8 cellular contexts compared by ENCODE assay signal in genomic region chr6:118187568-118188164, GRCh38.
DNase-seq lines count a peak whose midpoint lies in the region; ATAC-seq and TF ChIP-seq lines count a peak whose summit lies in the region.

No MANE protein-coding gene starts in this region.

- peak overlapping the region in 4 of 7 donors; percentile 7 to 73 (median 24) for H3K27ac Mint-ChIP-seq in CD4-positive, alpha-beta memory T cell

- no peak overlapping the region for H3K23ac ChIP-seq in mesendoderm (ENCODE audit: low read length)

- POLR2A ChIA-PET in CD4-positive, alpha-beta memory T cell (lab: Charles Lee; ENCODE audit: partially characterized antibody): no interaction called here

- peaks cover 3% of the 10 kb centered on the region for H3K4me1 ChIP-seq in CD4-positive, alpha-beta memory T cell (ENCODE audit: insufficient read depth, low read length)
- H3K4me1 ChIP-seq in SJCRH30 (no peaks in the 10 kb centered on the region), mesendoderm (ENCODE audit: control insufficient read depth, low read depth, low read length) (no peaks in the 10 kb centered on the region)

- H3K27me3 Mint-ChIP-seq in CD4-positive, alpha-beta memory T cell: peaks cover 0 to 2% of the 10 kb centered on the region in 2 donors

- TF ChIP-seq CTCF in coronary artery (IDR thresholded peaks at IDR 0.05): no peak

- H2BK5ac ChIP-seq in mesendoderm (ENCODE audit: low read length): no peak overlapping the region

- intact Hi-C loops in CD4-positive, alpha-beta memory T cell (cut with micrococcal nuclease): no loop called here

- no peak overlapping the region for H4K5ac ChIP-seq in mesendoderm (ENCODE audit: low read length)

- no peak overlapping the region for H4K8ac ChIP-seq in mesendoderm (ENCODE audit: low read depth, low read length)

- no peak overlapping the region for H3K9ac ChIP-seq in mesendoderm (ENCODE audit: low read length)

- H3K27me3 ChIP-seq in CD4-positive, alpha-beta memory T cell (ENCODE audit: insufficient read depth, low read length): no peaks in the 10 kb centered on the region
- no peaks in the 10 kb centered on the region for H3K27me3 ChIP-seq in SJCRH30
- no peaks in the 10 kb centered on the region for H3K27me3 ChIP-seq in mesendoderm (ENCODE audit: insufficient read depth, low read length, poor library complexity)

- no peak overlapping the region for H3K56ac ChIP-seq in mesendoderm (ENCODE audit: low read length)

- no peak overlapping the region for H2BK120ac ChIP-seq in mesendoderm (ENCODE audit: low read depth, low read length)

- no peaks in the 10 kb centered on the region for H3K79me1 ChIP-seq in mesendoderm (ENCODE audit: low read length)

- no peaks in the 10 kb centered on the region for H3K36me3 ChIP-seq in CD4-positive, alpha-beta memory T cell (ENCODE audit: insufficient read depth, low read length)
- H3K36me3 ChIP-seq in SJCRH30 (no peaks in the 10 kb centered on the region), mesendoderm (ENCODE audit: control insufficient read depth, insufficient read depth, low read length) (no peaks in the 10 kb centered on the region)

- no peak overlapping the region for H3K4ac ChIP-seq in mesendoderm (ENCODE audit: low read depth, low read length)

- no peaks in the 10 kb centered on the region for H3K36me3 Mint-ChIP-seq in CD4-positive, alpha-beta memory T cell

- H2BK15ac ChIP-seq in mesendoderm (replicated peaks; ENCODE audit: low read depth): no peak overlapping the region

- no peak overlapping the region for H2AK5ac ChIP-seq in mesendoderm (ENCODE audit: low read length)

- CTCF ChIA-PET in CD4-positive, alpha-beta memory T cell (lab: Charles Lee; ENCODE audit: partially characterized antibody): no interaction called here

- no peaks in the 10 kb centered on the region for H3K9me3 ChIP-seq in CD4-positive, alpha-beta memory T cell (ENCODE audit: control insufficient read depth in 1 of 2, low read length in 2 of 2)
- no peaks in the 10 kb centered on the region for H3K9me3 ChIP-seq in SJCRH30 (replicated peaks)

- H3K27ac ChIP-seq in CD4-positive, alpha-beta memory T cell (ENCODE audit: low read depth, low read length): no peak overlapping the region
- H3K27ac ChIP-seq in coronary artery: peak overlapping the region in 1 of 2 donors; percentile 33
- no peak overlapping the region for H3K27ac ChIP-seq in SJCRH30
- no peak overlapping the region for H3K27ac ChIP-seq in mesendoderm (ENCODE audit: low read depth, low read length)

- no peaks in the 10 kb centered on the region for H3K79me2 ChIP-seq in mesendoderm (ENCODE audit: control insufficient read depth, insufficient read depth, low read length)

- WGBS in mesendoderm (ENCODE audit: extremely low coverage, insufficient coverage, low lambda C conversion rate): no CpG with 5 or more reads among the region's 3 CpGs

- H3K4me1 Mint-ChIP-seq in CD4-positive, alpha-beta memory T cell: peaks cover 7 to 13% (median 9%) of the 10 kb centered on the region in 4 donors

- H3K4me3 ChIP-seq in CD4-positive, alpha-beta memory T cell (ENCODE audit: low read length in 2 of 2): no peak overlapping the region
- peak overlapping the region; percentile 5 for H3K4me3 ChIP-seq in coronary artery
- no peak overlapping the region for H3K4me3 ChIP-seq in SJCRH30
- H3K4me3 ChIP-seq in mesendoderm (ENCODE audit: low read length): no peak overlapping the region

- H3K4me3 Mint-ChIP-seq in CD4-positive, alpha-beta memory T cell: peak overlapping the region; percentile 22 to 69 (median 66)

- ATAC-seq in GM19463 (IDR thresholded peaks at IDR 0.05; ENCODE audit: unreplicated experiment) (peak; percentile 39), HG03520 (IDR thresholded peaks at IDR 0.05; ENCODE audit: unreplicated experiment) (peak; percentile 41)
- ATAC-seq in stimulated activated naive CD8-positive, alpha-beta T cell treated with anti-CD3 and anti-CD28 coated beads, Interleukin-15, Interleukin-2, amounts not matched to agents 100 U/mL and 50 U/mL, for 24 hours: peak; percentile 21

- H3K4me2 ChIP-seq in mesendoderm (ENCODE audit: low read length): no peak overlapping the region

- no peak overlapping the region for H3K18ac ChIP-seq in mesendoderm (ENCODE audit: low read length)

- no peaks in the 10 kb centered on the region for H3K9me3 Mint-ChIP-seq in CD4-positive, alpha-beta memory T cell

- no peak for DNase-seq in CD4-positive, alpha-beta memory T cell
- DNase-seq in coronary artery (ENCODE audit: low spot score) (no peak), SJCRH30 (no peak), mesendoderm (no peak), SIG-M5 (lab: John Stamatoyannopoulos, UW) (no peak)
- peak; percentile 9 for DNase-seq in stimulated activated naive CD8-positive, alpha-beta T cell treated with anti-CD3 and anti-CD28 coated beads, Interleukin-15, Interleukin-2, amounts not matched to agents 100 U/mL and 50 U/mL, for 24 hours
